8 cellular contexts compared by ENCODE assay signal in genomic region chr6:167827588-167828324, GRCh38. TPM values are rescaled to one million over a fixed set of nuclear protein-coding genes. Genes with fewer than 3 reads are reported as not detected.
A peak's percentile ranks its signal among the peaks of the same experiment; 100 is the strongest.
DNase-seq lines count a peak whose midpoint lies in the region; ATAC-seq and TF ChIP-seq lines count a peak whose summit lies in the region.

No MANE protein-coding gene starts in this region.

- TF ChIP-seq CTCF in epithelial cell of esophagus (IDR thresholded peaks at IDR 0.05; ENCODE audit: insufficient read depth, low read depth, low read length, missing control alignments): no peak

- no peak overlapping the region for H4K91ac ChIP-seq in mesenchymal stem cell (ENCODE audit: low read length)

- peak overlapping the region; percentile 79 to 85 for H3K18ac ChIP-seq in mesenchymal stem cell (ENCODE audit: low read depth in 1 of 2, low read length in 2 of 2)

- H2AFZ ChIP-seq in mesenchymal stem cell (ENCODE audit: low read depth, low read length): peak overlapping the region; percentile 53

- H2BK15ac ChIP-seq in mesenchymal stem cell (ENCODE audit: low read depth, poor library complexity, severe bottlenecking): peak overlapping the region; percentile 69

- H3K9ac ChIP-seq in mesenchymal stem cell (ENCODE audit: low read length) (peak overlapping the region; percentile 91), stomach smooth muscle (ENCODE audit: low read length in 2 of 2) (peak overlapping the region; percentile 62 to 67)

- no peak overlapping the region for H4K8ac ChIP-seq in mesenchymal stem cell (ENCODE audit: low read length)

- H2BK12ac ChIP-seq in mesenchymal stem cell (ENCODE audit: low read length in 2 of 2): peak overlapping the region in 1 of 2 experiments; percentile 77

- H3K9me3 ChIP-seq in mesenchymal stem cell (ENCODE audit: control insufficient read depth, low read length) (no peaks in the 10 kb centered on the region), stomach smooth muscle (ENCODE audit: control insufficient read depth in 2 of 2, low read length in 2 of 2) (no peaks in the 10 kb centered on the region)

- H3K4me3 ChIP-seq in epithelial cell of esophagus (ENCODE audit: low read length) (peak overlapping the region; percentile 74), mesenchymal stem cell (ENCODE audit: insufficient read depth in 1 of 2, low read depth in 1 of 2, low read length in 2 of 2) (peak overlapping the region; percentile 84 to 93), stomach smooth muscle (ENCODE audit: low read length in 2 of 2) (peak overlapping the region; percentile 64 to 76)

- H3K27ac ChIP-seq in mesenchymal stem cell (ENCODE audit: low read length, poor library complexity, severe bottlenecking) (no peak overlapping the region), stomach smooth muscle (ENCODE audit: low read length) (peak overlapping the region; percentile 38)

- H3K79me1 ChIP-seq in mesenchymal stem cell (replicated peaks; ENCODE audit: low read length, poor library complexity, severe bottlenecking): peaks cover 2% of the 10 kb centered on the region

- no peak overlapping the region for H3K4ac ChIP-seq in mesenchymal stem cell (ENCODE audit: low read depth in 1 of 2, low read length in 2 of 2)

- H3K4me1 ChIP-seq in mesenchymal stem cell (ENCODE audit: control insufficient read depth, insufficient read depth, low read depth, low read length): peaks cover 10% of the 10 kb centered on the region
- H3K4me1 ChIP-seq in stomach smooth muscle (ENCODE audit: control insufficient read depth, insufficient read depth, low read length): peaks cover 15% of the 10 kb centered on the region

- H2BK120ac ChIP-seq in mesenchymal stem cell (ENCODE audit: low read depth, low read length): peak overlapping the region; percentile 79

- peak; percentile 22 for DNase-seq in DMS153 treated with DMSO at 0.1 percent for 48 hours (lab: John Stamatoyannopoulos, UW; ENCODE audit: unreplicated experiment)
- DNase-seq in DMS153 (lab: John Stamatoyannopoulos, UW): no peak
- peak; percentile 68 for DNase-seq in M059J (ENCODE audit: low read depth)
- DNase-seq in activated CD8-positive, alpha-beta memory T cell treated with anti-CD3 and anti-CD28 coated beads for 24 hours: peak; percentile 71
- DNase-seq in epithelial cell of esophagus (ENCODE audit: low read depth): peak; percentile 46
- DNase-seq in mesenchymal stem cell: peak; percentile 62

- peak overlapping the region; percentile 90 for H3K4me2 ChIP-seq in mesenchymal stem cell (ENCODE audit: low read length, poor library complexity, severe bottlenecking)

- peak overlapping the region; percentile 13 to 83 for H3K23ac ChIP-seq in mesenchymal stem cell (ENCODE audit: low read length in 2 of 2)

- H3K27me3 ChIP-seq in mesenchymal stem cell (ENCODE audit: control insufficient read depth in 1 of 2, insufficient read depth in 1 of 2, low read length in 2 of 2): no peaks in the 10 kb centered on the region
- no peaks in the 10 kb centered on the region for H3K27me3 ChIP-seq in stomach smooth muscle (ENCODE audit: control insufficient read depth in 1 of 2, insufficient read depth in 2 of 2, low read length in 2 of 2)

- WGBS in mesenchymal stem cell: under 1% methylated on average over 25 of the region's 50 CpGs

- no peak overlapping the region for H2BK5ac ChIP-seq in mesenchymal stem cell (ENCODE audit: low read depth, low read length, poor library complexity, severe bottlenecking)

- H3K36me3 ChIP-seq in mesenchymal stem cell (ENCODE audit: control insufficient read depth in 1 of 2, insufficient read depth in 2 of 2, low read depth in 1 of 2, low read length in 2 of 2) (peaks cover 0 to 3% of the 10 kb centered on the region in 2 experiments), stomach smooth muscle (ENCODE audit: control insufficient read depth in 2 of 2, insufficient read depth in 2 of 2, low read length in 2 of 2) (no peaks in the 10 kb centered on the region)

- H3K14ac ChIP-seq in mesenchymal stem cell (ENCODE audit: low read length in 2 of 2): peak overlapping the region in 1 of 2 experiments; percentile 75

- H2AK5ac ChIP-seq in mesenchymal stem cell (ENCODE audit: low read length, severe bottlenecking): no peak overlapping the region

- ATAC-seq in GM21786 (IDR thresholded peaks at IDR 0.05; ENCODE audit: unreplicated experiment): peak; percentile 32

RNA-seq across cellular contexts. Expression of gene AFDN, which starts 1.0 kb away (rescaled TPM):
- total RNA-seq in M059J (2014; rRNA removed; shearing (Covaris generic)): 17.1 and 32.3 TPM in 2 replicates
- 47.4 TPM for polyA plus RNA-seq in mesenchymal stem cell (2013, experiment 1 of 2)
- polyA plus RNA-seq in mesenchymal stem cell (2013, experiment 2 of 2): 42.9 TPM
